In genomic region chr9:134738869-134739659, GRCh38 we compare ENCODE assay signal across 8 cellular contexts.
DNase-seq lines count a peak whose midpoint lies in the region; ATAC-seq and TF ChIP-seq lines count a peak whose summit lies in the region.

No MANE protein-coding gene starts in this region.

- intact Hi-C loops in left ventricle myocardium superior (cut with micrococcal nuclease) (no loop called here), sciatic nerve (cut with DNase I) (loop anchor here (1.0 to 5.0 kb wide), 2 partner anchors 37 to 290 kb away; no protein-coding TSS in a partner anchor)

- no peaks in the 10 kb centered on the region for H3K9me3 Mint-ChIP-seq in activated naive CD4-positive, alpha-beta T cell treated with anti-CD3 and anti-CD28 coated beads, Interleukin-2, amount 50 U/mL, for 24 hours

- peak overlapping the region; percentile 2 for H3K27ac Mint-ChIP-seq in activated naive CD4-positive, alpha-beta T cell treated with anti-CD3 and anti-CD28 coated beads, Interleukin-2, amount 50 U/mL, for 24 hours

- DNase-seq in AG09319 (ENCODE audit: extremely low read depth, low read depth) (no peak), GM13976 (ENCODE audit: low spot score) (peak; percentile 70), OCI-M1 (lab: John Stamatoyannopoulos, UW) (peak; percentile 23), left ventricle myocardium superior (peak; percentile 88), sciatic nerve (ENCODE audit: low spot score) (peak; percentile 90), SIG-M5 (lab: John Stamatoyannopoulos, UW) (no peak)

- no peaks in the 10 kb centered on the region for H3K36me3 Mint-ChIP-seq in activated naive CD4-positive, alpha-beta T cell treated with anti-CD3 and anti-CD28 coated beads, Interleukin-2, amount 50 U/mL, for 24 hours

- no peaks in the 10 kb centered on the region for H3K27me3 Mint-ChIP-seq in activated naive CD4-positive, alpha-beta T cell treated with anti-CD3 and anti-CD28 coated beads, Interleukin-2, amount 50 U/mL, for 24 hours

- no peaks in the 10 kb centered on the region for H3K4me1 Mint-ChIP-seq in activated naive CD4-positive, alpha-beta T cell treated with anti-CD3 and anti-CD28 coated beads, Interleukin-2, amount 50 U/mL, for 24 hours

- no peak overlapping the region for H3K4me3 Mint-ChIP-seq in activated naive CD4-positive, alpha-beta T cell treated with anti-CD3 and anti-CD28 coated beads, Interleukin-2, amount 50 U/mL, for 24 hours

- peak; percentile 45 for ATAC-seq in left ventricle myocardium superior
- peak; percentile 67 for ATAC-seq in sciatic nerve
- ATAC-seq in GM21786 (IDR thresholded peaks at IDR 0.05; ENCODE audit: unreplicated experiment), result no peak

- in situ Hi-C loops in GM13976 (cut with MboI; ENCODE audit: low sequenced_read_pairs, unreplicated experiment), result no loop called here

- peak; percentile 73 for TF ChIP-seq CTCF in AG09319 (IDR thresholded peaks at IDR 0.05; ENCODE audit: low read depth, low read length)
- TF ChIP-seq CTCF in GM13976 (IDR thresholded peaks at IDR 0.05; ENCODE audit: borderline replicate concordance, control extremely low read depth, extremely low read depth, insufficient read depth, missing control alignments), result peak; percentile 17

Comparison
In these comparisons a context has a peak if more than half of its experiments do, and no peak if none do; other contexts are left out.
1. DNase-seq: peak in GM13976 (single experiment), OCI-M1 (single experiment), left ventricle myocardium superior (single experiment) and sciatic nerve (single experiment); none in AG09319 (single experiment) and SIG-M5 (single experiment).